Comparison of ENCODE assay signal across 2 cellular contexts in genomic region chr14:72515779-72516770, GRCh38.
TF ChIP-seq lines count a peak whose summit lies in the region.

No MANE protein-coding gene starts in this region.

TF ChIP-seq in A549, 52 proteins besides CTCF, POLR2A, EP300 and RAD21:
- TF ChIP-seq SMC3 (IDR thresholded peaks at IDR 0.05) (no peak), EHMT2 (IDR thresholded peaks at IDR 0.05; ENCODE audit: low read depth) (no peak), RARB (CRISPR knock-in tag; IDR thresholded peaks at IDR 0.05) (no peak), HOXB5 (CRISPR knock-in tag; IDR thresholded peaks at IDR 0.05) (no peak), TFCP2L1 (CRISPR knock-in tag; IDR thresholded peaks at IDR 0.05) (no peak), NPAS2 (CRISPR knock-in tag; IDR thresholded peaks at IDR 0.05; ENCODE audit: borderline replicate concordance) (no peak), PBX3 (IDR thresholded peaks at IDR 0.05) (no peak), GATA3 (IDR thresholded peaks at IDR 0.05; ENCODE audit: borderline replicate concordance) (no peak), RFX5 (IDR thresholded peaks at IDR 0.05) (no peak), MAZ (IDR thresholded peaks at IDR 0.05; ENCODE audit: borderline replicate concordance, low read depth, low read length) (no peak), RNF2 (IDR thresholded peaks at IDR 0.05; ENCODE audit: borderline replicate concordance, low read depth) (no peak)
- TF ChIP-seq, protein P1, sequence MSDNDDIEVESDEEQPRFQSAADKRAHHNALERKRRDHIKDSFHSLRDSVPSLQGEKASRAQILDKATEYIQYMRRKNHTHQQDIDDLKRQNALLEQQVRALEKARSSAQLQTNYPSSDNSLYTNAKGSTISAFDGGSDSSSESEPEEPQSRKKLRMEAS (IDR thresholded peaks at IDR 0.05), result no peak
- TF ChIP-seq, protein P2, sequence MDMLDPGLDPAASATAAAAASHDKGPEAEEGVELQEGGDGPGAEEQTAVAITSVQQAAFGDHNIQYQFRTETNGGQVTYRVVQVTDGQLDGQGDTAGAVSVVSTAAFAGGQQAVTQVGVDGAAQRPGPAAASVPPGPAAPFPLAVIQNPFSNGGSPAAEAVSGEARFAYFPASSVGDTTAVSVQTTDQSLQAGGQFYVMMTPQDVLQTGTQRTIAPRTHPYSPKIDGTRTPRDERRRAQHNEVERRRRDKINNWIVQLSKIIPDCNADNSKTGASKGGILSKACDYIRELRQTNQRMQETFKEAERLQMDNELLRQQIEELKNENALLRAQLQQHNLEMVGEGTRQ (IDR thresholded peaks at IDR 0.05), result no peak

TF ChIP-seq in GM23338, 12 proteins besides CTCF, POLR2A, EP300 and RAD21:
- TF ChIP-seq EZH2 (IDR thresholded peaks at IDR 0.05; ENCODE audit: low read depth, unreplicated experiment), result no peak
- TF ChIP-seq, protein P3, sequence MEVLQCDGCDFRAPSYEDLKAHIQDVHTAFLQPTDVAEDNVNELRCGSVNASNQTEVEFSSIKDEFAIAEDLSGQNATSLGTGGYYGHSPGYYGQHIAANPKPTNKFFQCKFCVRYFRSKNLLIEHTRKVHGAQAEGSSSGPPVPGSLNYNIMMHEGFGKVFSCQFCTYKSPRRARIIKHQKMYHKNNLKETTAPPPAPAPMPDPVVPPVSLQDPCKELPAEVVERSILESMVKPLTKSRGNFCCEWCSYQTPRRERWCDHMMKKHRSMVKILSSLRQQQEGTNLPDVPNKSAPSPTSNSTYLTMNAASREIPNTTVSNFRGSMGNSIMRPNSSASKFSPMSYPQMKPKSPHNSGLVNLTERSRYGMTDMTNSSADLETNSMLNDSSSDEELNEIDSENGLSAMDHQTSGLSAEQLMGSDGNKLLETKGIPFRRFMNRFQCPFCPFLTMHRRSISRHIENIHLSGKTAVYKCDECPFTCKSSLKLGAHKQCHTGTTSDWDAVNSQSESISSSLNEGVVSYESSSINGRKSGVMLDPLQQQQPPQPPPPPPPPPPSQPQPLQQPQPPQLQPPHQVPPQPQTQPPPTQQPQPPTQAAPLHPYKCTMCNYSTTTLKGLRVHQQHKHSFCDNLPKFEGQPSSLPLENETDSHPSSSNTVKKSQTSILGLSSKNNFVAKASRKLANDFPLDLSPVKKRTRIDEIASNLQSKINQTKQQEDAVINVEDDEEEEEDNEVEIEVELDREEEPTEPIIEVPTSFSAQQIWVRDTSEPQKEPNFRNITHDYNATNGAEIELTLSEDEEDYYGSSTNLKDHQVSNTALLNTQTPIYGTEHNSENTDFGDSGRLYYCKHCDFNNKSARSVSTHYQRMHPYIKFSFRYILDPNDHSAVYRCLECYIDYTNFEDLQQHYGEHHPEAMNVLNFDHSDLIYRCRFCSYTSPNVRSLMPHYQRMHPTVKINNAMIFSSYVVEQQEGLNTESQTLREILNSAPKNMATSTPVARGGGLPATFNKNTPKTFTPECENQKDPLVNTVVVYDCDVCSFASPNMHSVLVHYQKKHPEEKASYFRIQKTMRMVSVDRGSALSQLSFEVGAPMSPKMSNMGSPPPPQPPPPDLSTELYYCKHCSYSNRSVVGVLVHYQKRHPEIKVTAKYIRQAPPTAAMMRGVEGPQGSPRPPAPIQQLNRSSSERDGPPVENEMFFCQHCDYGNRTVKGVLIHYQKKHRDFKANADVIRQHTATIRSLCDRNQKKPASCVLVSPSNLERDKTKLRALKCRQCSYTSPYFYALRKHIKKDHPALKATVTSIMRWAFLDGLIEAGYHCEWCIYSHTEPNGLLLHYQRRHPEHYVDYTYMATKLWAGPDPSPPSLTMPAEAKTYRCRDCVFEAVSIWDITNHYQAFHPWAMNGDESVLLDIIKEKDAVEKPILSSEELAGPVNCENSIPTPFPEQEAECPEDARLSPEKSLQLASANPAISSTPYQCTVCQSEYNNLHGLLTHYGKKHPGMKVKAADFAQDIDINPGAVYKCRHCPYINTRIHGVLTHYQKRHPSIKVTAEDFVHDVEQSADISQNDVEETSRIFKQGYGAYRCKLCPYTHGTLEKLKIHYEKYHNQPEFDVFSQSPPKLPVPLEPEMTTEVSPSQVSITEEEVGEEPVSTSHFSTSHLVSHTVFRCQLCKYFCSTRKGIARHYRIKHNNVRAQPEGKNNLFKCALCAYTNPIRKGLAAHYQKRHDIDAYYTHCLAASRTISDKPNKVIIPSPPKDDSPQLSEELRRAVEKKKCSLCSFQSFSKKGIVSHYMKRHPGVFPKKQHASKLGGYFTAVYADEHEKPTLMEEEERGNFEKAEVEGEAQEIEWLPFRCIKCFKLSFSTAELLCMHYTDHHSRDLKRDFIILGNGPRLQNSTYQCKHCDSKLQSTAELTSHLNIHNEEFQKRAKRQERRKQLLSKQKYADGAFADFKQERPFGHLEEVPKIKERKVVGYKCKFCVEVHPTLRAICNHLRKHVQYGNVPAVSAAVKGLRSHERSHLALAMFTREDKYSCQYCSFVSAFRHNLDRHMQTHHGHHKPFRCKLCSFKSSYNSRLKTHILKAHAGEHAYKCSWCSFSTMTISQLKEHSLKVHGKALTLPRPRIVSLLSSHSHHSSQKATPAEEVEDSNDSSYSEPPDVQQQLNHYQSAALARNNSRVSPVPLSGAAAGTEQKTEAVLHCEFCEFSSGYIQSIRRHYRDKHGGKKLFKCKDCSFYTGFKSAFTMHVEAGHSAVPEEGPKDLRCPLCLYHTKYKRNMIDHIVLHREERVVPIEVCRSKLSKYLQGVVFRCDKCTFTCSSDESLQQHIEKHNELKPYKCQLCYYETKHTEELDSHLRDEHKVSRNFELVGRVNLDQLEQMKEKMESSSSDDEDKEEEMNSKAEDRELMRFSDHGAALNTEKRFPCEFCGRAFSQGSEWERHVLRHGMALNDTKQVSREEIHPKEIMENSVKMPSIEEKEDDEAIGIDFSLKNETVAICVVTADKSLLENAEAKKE (CRISPR knock-in tag; IDR thresholded peaks at IDR 0.05), result no peak
- no peak for TF ChIP-seq REST (IDR thresholded peaks at IDR 0.05; ENCODE audit: unreplicated experiment)
- TF ChIP-seq CREB1 (CRISPR knock-in tag; IDR thresholded peaks at IDR 0.05; ENCODE audit: low read depth), result no peak
- TF ChIP-seq NANOG (IDR thresholded peaks at IDR 0.05; ENCODE audit: borderline replicate concordance), result no peak
- no peak for TF ChIP-seq ZNF331 (CRISPR knock-in tag; IDR thresholded peaks at IDR 0.05; ENCODE audit: low read depth)
- TF ChIP-seq EZH2phosphoT487 (IDR thresholded peaks at IDR 0.05; ENCODE audit: unreplicated experiment), result no peak
- TF ChIP-seq ETS1 (IDR thresholded peaks at IDR 0.05), result no peak
- no peak for TF ChIP-seq JUNB (IDR thresholded peaks at IDR 0.05; ENCODE audit: unreplicated experiment)
